In genomic region chr5:80216753-80217596, GRCh38 we compare ENCODE assay signal across 8 cellular contexts. TPM values are rescaled to one million over a fixed set of nuclear protein-coding genes. Genes with fewer than 3 reads are reported as not detected.
DNase-seq lines count a peak whose midpoint lies in the region; ATAC-seq and TF ChIP-seq lines count a peak whose summit lies in the region.

No MANE protein-coding gene starts in this region.

- peaks cover 2% of the 10 kb centered on the region for H3K79me2 ChIP-seq in parathyroid adenoma

- H3K9ac ChIP-seq in parathyroid adenoma = no peak overlapping the region

- H3K27ac ChIP-seq in CD8-positive, alpha-beta memory T cell (ENCODE audit: low read depth, low read length) = no peak overlapping the region
- peak overlapping the region; percentile 4 to 37 for H3K27ac ChIP-seq in coronary artery
- H3K27ac ChIP-seq in parathyroid adenoma = no peak overlapping the region

- no peaks in the 10 kb centered on the region for H3K36me3 ChIP-seq in CD8-positive, alpha-beta memory T cell (ENCODE audit: insufficient read depth, low read length)
- no peaks in the 10 kb centered on the region for H3K36me3 ChIP-seq in parathyroid adenoma (ENCODE audit: control insufficient read depth, insufficient read depth, low read length)

- H3K4me1 ChIP-seq in CD8-positive, alpha-beta memory T cell (ENCODE audit: insufficient read depth, low read length) = peaks cover 90% of the 10 kb centered on the region
- peaks cover 5% of the 10 kb centered on the region for H3K4me1 ChIP-seq in parathyroid adenoma

- POLR2A ChIA-PET in CD8-positive, alpha-beta memory T cell (lab: Charles Lee) = interaction anchor here (0.7 to 4.8 kb wide), 3 partner anchors 12 to 39 kb away, joined by 3 to 31 read pairs (median 3); partner anchors contain the start of gene SERINC5

- CTCF ChIA-PET in CD8-positive, alpha-beta memory T cell (lab: Charles Lee) = interaction anchor here (0.6 to 2.0 kb wide), 8 partner anchors 11 to 91 kb away, joined by 3 to 4 read pairs (median 3); partner anchors contain the start of gene SERINC5

- H2AFZ ChIP-seq in parathyroid adenoma = peak overlapping the region; percentile 13

- H3K36me3 Mint-ChIP-seq in CD8-positive, alpha-beta memory T cell = peaks cover 0 to 32% (median 10%) of the 10 kb centered on the region in 3 donors

- no peaks in the 10 kb centered on the region for H3K9me3 ChIP-seq in CD8-positive, alpha-beta memory T cell (ENCODE audit: low read length)
- no peaks in the 10 kb centered on the region for H3K9me3 ChIP-seq in parathyroid adenoma (ENCODE audit: control insufficient read depth, low read length)

- no peaks in the 10 kb centered on the region for H3K9me3 Mint-ChIP-seq in CD8-positive, alpha-beta memory T cell

- ATAC-seq in HG03342 (IDR thresholded peaks at IDR 0.05; ENCODE audit: unreplicated experiment) (no peak), GM19463 (IDR thresholded peaks at IDR 0.05; ENCODE audit: unreplicated experiment) (no peak)

- H3K4me1 Mint-ChIP-seq in CD8-positive, alpha-beta memory T cell = peaks cover 74 to 94% (median 93%) of the 10 kb centered on the region in 3 donors

- H3K27me3 Mint-ChIP-seq in CD8-positive, alpha-beta memory T cell = no peaks in the 10 kb centered on the region

- TF ChIP-seq CTCF in coronary artery (IDR thresholded peaks at IDR 0.05) = no peak
- TF ChIP-seq CTCF in parathyroid adenoma (IDR thresholded peaks at IDR 0.05) = no peak

- no peak for DNase-seq in CD8-positive, alpha-beta memory T cell
- DNase-seq in NCI-H69 (lab: John Stamatoyannopoulos, UW) (peak; percentile 67), coronary artery (ENCODE audit: low spot score) (peak; percentile 81), germinal center (ENCODE audit: low spot score) (no peak), DMS153 treated with DMSO at 0.1 percent for 48 hours (lab: John Stamatoyannopoulos, UW; ENCODE audit: unreplicated experiment) (no peak)

- peak overlapping the region in 6 of 7 donors; percentile 26 to 89 (median 74) for H3K4me3 Mint-ChIP-seq in CD8-positive, alpha-beta memory T cell

- peak overlapping the region; percentile 2 for H3K4me3 ChIP-seq in CD8-positive, alpha-beta memory T cell (ENCODE audit: low read length)
- H3K4me3 ChIP-seq in coronary artery (no peak overlapping the region), parathyroid adenoma (ENCODE audit: low read depth, low read length) (no peak overlapping the region)

- H3K4me2 ChIP-seq in parathyroid adenoma (ENCODE audit: low read length) = no peak overlapping the region

- peak overlapping the region; percentile 7 to 92 (median 75) for H3K27ac Mint-ChIP-seq in CD8-positive, alpha-beta memory T cell

- no peaks in the 10 kb centered on the region for H3K27me3 ChIP-seq in CD8-positive, alpha-beta memory T cell (ENCODE audit: insufficient read depth, low read length, poor library complexity, severe bottlenecking)
- H3K27me3 ChIP-seq in parathyroid adenoma (ENCODE audit: control insufficient read depth, insufficient read depth, low read length) = no peaks in the 10 kb centered on the region

RNA-seq across cellular contexts. Expression of gene SERINC5, which starts 38.9 kb away (rescaled TPM):
- 10 to 100 TPM; 32.9 to 33.3 TPM for total RNA-seq in CD8-positive, alpha-beta memory T cell
- polyA plus RNA-seq in CD8-positive, alpha-beta memory T cell = 13.7 TPM

Comparison
In these comparisons a context has a peak if more than half of its experiments do, and no peak if none do; other contexts are left out.
1. DNase-seq: peak in NCI-H69 (single experiment) and coronary artery (single experiment); none in CD8-positive, alpha-beta memory T cell (0 of 5), germinal center (single experiment) and DMS153 treated with DMSO at 0.1 percent for 48 hours (single experiment).
2. H3K27ac ChIP-seq: peak in coronary artery (2 of 2); none in CD8-positive, alpha-beta memory T cell (single experiment) and parathyroid adenoma (single experiment).